ENCODE assay signal across 17 cellular contexts in genomic region chr12:53297106-53297505, GRCh38. TPM values are rescaled to one million over a fixed set of nuclear protein-coding genes. Genes with fewer than 3 reads are reported as not detected.
DNase-seq lines count a peak whose midpoint lies in the region; ATAC-seq and TF ChIP-seq lines count a peak whose summit lies in the region.
"Not testable (repeated sequence)": the region's sequence is repeated elsewhere in the genome, so short reads cannot be mapped to it uniquely, and the experiment has no call there.
"Had no signal": no experiment of that assay in that cellular context is flagged by ENCODE, and none has a peak within 500 bp of the region (broad histone marks: within the 10 kb centered on the region; RNA-seq: fewer than 3 reads in every experiment).

No MANE protein-coding gene starts in this region.

- H2BK12ac ChIP-seq in mesenchymal stem cell (ENCODE audit: low read length in 2 of 2) = not testable (repeated sequence)

- H3K9me2 ChIP-seq in Karpas-422 (replicated peaks; ENCODE audit: insufficient read depth, low read length) = not testable (repeated sequence)

- not testable (repeated sequence) for H4K8ac ChIP-seq in mesenchymal stem cell (ENCODE audit: low read length)

- H3K9ac ChIP-seq in Karpas-422 (ENCODE audit: low read length) (peak overlapping the region; percentile 89), mesenchymal stem cell (ENCODE audit: low read length) (peak overlapping the region; percentile 98)

- not testable (repeated sequence) for H2BK5ac ChIP-seq in mesenchymal stem cell (ENCODE audit: low read depth, low read length, poor library complexity, severe bottlenecking)

- H4K91ac ChIP-seq in mesenchymal stem cell (ENCODE audit: low read length) = not testable (repeated sequence)

- not testable (repeated sequence) for H3K4ac ChIP-seq in mesenchymal stem cell (ENCODE audit: low read depth in 1 of 2, low read length in 2 of 2)

- POLR2A ChIA-PET in CD8-positive, alpha-beta T cell (lab: Charles Lee) = interaction anchor here (6.3 kb wide), 1 partner anchor 26 kb away, joined by 58 read pairs; the partner anchor contains the start of gene AAAS

- peaks cover 66% of the 10 kb centered on the region for H3K4me1 Mint-ChIP-seq in CD8-positive, alpha-beta T cell (ENCODE audit: low read depth)
- H3K4me1 Mint-ChIP-seq in T-helper 2 cell treated with Interferon-gamma antibody and Interleukin-4, amounts not matched to agents 5 μg/mL and 100 μg/mL, for 36 hours (ENCODE audit: low read depth) = peaks cover 40% of the 10 kb centered on the region
- peaks cover 36% of the 10 kb centered on the region for H3K4me1 Mint-ChIP-seq in activated T-helper 17 cell treated with anti-CD3 and anti-CD28 coated beads, Interleukin-2, amount 50 U/mL, for 72 hours
- H3K4me1 Mint-ChIP-seq in brain = peaks cover 74% of the 10 kb centered on the region

- not testable (repeated sequence) for H2AFZ ChIP-seq in Karpas-422 (ENCODE audit: low read length); mesenchymal stem cell (ENCODE audit: low read depth, low read length); osteoblast (ENCODE audit: low read length)

- CTCF ChIA-PET in CD8-positive, alpha-beta T cell (lab: Charles Lee) = interaction anchor here (1.6 to 18.8 kb wide), 7 partner anchors 10 to 211 kb away, joined by 3 to 353 read pairs (median 28); partner anchors contain the start of genes AAAS, ITGB7 and NPFF

- H3K36me3 Mint-ChIP-seq in CD8-positive, alpha-beta T cell = peaks cover 53% of the 10 kb centered on the region
- H3K36me3 Mint-ChIP-seq in T-helper 2 cell treated with Interferon-gamma antibody and Interleukin-4, amounts not matched to agents 5 μg/mL and 100 μg/mL, for 36 hours (ENCODE audit: low read depth) = peaks cover 58% of the 10 kb centered on the region
- peaks cover 92% of the 10 kb centered on the region for H3K36me3 Mint-ChIP-seq in activated T-helper 17 cell treated with anti-CD3 and anti-CD28 coated beads, Interleukin-2, amount 50 U/mL, for 72 hours (ENCODE audit: low read depth)
- H3K36me3 Mint-ChIP-seq in brain = peaks cover 37% of the 10 kb centered on the region

- peak overlapping the region; percentile 20 for H3K27ac Mint-ChIP-seq in CD8-positive, alpha-beta T cell
- H3K27ac Mint-ChIP-seq in T-helper 2 cell treated with Interferon-gamma antibody and Interleukin-4, amounts not matched to agents 5 μg/mL and 100 μg/mL, for 36 hours = not testable (repeated sequence)
- peak overlapping the region; percentile 97 for H3K27ac Mint-ChIP-seq in activated T-helper 17 cell treated with anti-CD3 and anti-CD28 coated beads, Interleukin-2, amount 50 U/mL, for 72 hours
- H3K27ac Mint-ChIP-seq in brain = peak overlapping the region; percentile 33 to 100 (median 45)

- not testable (repeated sequence) for ATAC-seq in CD8-positive, alpha-beta T cell; activated T-helper 17 cell treated with anti-CD3 and anti-CD28 coated beads, Interleukin-2, amount 50 U/mL, for 72 hours (replicated peaks); upper lobe of left lung (ENCODE audit: low FRiP score in 2 of 2)

- H3K14ac ChIP-seq in mesenchymal stem cell (ENCODE audit: low read length in 2 of 2) = not testable (repeated sequence)

- not testable (repeated sequence) for TF ChIP-seq CTCF in CD8-positive, alpha-beta T cell (IDR thresholded peaks at IDR 0.05); brain (conservative IDR thresholded peaks at IDR 0.05); osteoblast (IDR thresholded peaks at IDR 0.05; ENCODE audit: extremely low read depth, low read depth, low read length); upper lobe of left lung (IDR thresholded peaks at IDR 0.05)

- not testable (repeated sequence) for H3K4me3 ChIP-seq in CD8-positive, alpha-beta T cell (ENCODE audit: low read depth, low read length); Karpas-422 (ENCODE audit: low read length); upper lobe of left lung
- H3K4me3 ChIP-seq in mesenchymal stem cell (ENCODE audit: insufficient read depth in 1 of 2, low read depth in 1 of 2, low read length in 2 of 2) (peak overlapping the region in 1 of 2 experiments; percentile 99), osteoblast (ENCODE audit: insufficient read depth, low read length) (peak overlapping the region; percentile 87)

- WGBS in mesenchymal stem cell = 96% methylated on average over 9 of the region's 10 CpGs
- 96% methylated on average over 10 of the region's 10 CpGs for WGBS in upper lobe of left lung, 2 donors

- peak overlapping the region; percentile 99 for H3K4me3 Mint-ChIP-seq in CD8-positive, alpha-beta T cell
- H3K4me3 Mint-ChIP-seq in T-helper 2 cell treated with Interferon-gamma antibody and Interleukin-4, amounts not matched to agents 5 μg/mL and 100 μg/mL, for 36 hours = peak overlapping the region; percentile 97
- peak overlapping the region; percentile 95 for H3K4me3 Mint-ChIP-seq in activated T-helper 17 cell treated with anti-CD3 and anti-CD28 coated beads, Interleukin-2, amount 50 U/mL, for 72 hours
- peak overlapping the region; percentile 93 to 100 (median 99) for H3K4me3 Mint-ChIP-seq in brain

- H2AK5ac ChIP-seq in mesenchymal stem cell (ENCODE audit: low read length, severe bottlenecking) = not testable (repeated sequence)

- H3K27me3 Mint-ChIP-seq in CD8-positive, alpha-beta T cell (ENCODE audit: low read depth); T-helper 2 cell treated with Interferon-gamma antibody and Interleukin-4, amounts not matched to agents 5 μg/mL and 100 μg/mL, for 36 hours (ENCODE audit: low read depth); activated T-helper 17 cell treated with anti-CD3 and anti-CD28 coated beads, Interleukin-2, amount 50 U/mL, for 72 hours: not testable (repeated sequence)
- peaks cover 16% of the 10 kb centered on the region for H3K27me3 Mint-ChIP-seq in brain

- not testable (repeated sequence) for H3K27me3 ChIP-seq in CD8-positive, alpha-beta T cell (ENCODE audit: insufficient read depth, low read length); Karpas-422 (ENCODE audit: low read length); mesenchymal stem cell (ENCODE audit: control insufficient read depth in 1 of 2, insufficient read depth in 1 of 2, low read length in 2 of 2); osteoblast (ENCODE audit: insufficient read depth, low read length); upper lobe of left lung

- H2BK15ac ChIP-seq in mesenchymal stem cell (ENCODE audit: low read depth, poor library complexity, severe bottlenecking) = not testable (repeated sequence)

- H3K4me2 ChIP-seq in Karpas-422 (ENCODE audit: low read depth, low read length, poor library complexity, severe bottlenecking) (peak overlapping the region; percentile 82), osteoblast (ENCODE audit: insufficient read depth, low read length) (peak overlapping the region; percentile 98)
- H3K4me2 ChIP-seq in mesenchymal stem cell (ENCODE audit: low read length, poor library complexity, severe bottlenecking) = not testable (repeated sequence)

- not testable (repeated sequence) for DNase-seq in CD8-positive, alpha-beta T cell; Karpas-422; T-helper 2 cell treated with Interferon-gamma antibody and Interleukin-4, amounts not matched to agents 5 μg/mL and 100 μg/mL, for 36 hours (ENCODE audit: low spot score); mesenchymal stem cell; osteoblast (ENCODE audit: insufficient read length, low spot score, missing footprints); upper lobe of left lung

- H3K18ac ChIP-seq in mesenchymal stem cell (ENCODE audit: low read depth in 1 of 2, low read length in 2 of 2) = not testable (repeated sequence)

- H3K9me3 ChIP-seq in CD8-positive, alpha-beta T cell (ENCODE audit: low read length); Karpas-422 (ENCODE audit: low read length); mesenchymal stem cell (ENCODE audit: control insufficient read depth, low read length); osteoblast (ENCODE audit: low read depth, low read length); upper lobe of left lung: not testable (repeated sequence)

- not testable (repeated sequence) for TF ChIP-seq EP300 in upper lobe of left lung (IDR thresholded peaks at IDR 0.05)

- H3K36me3 ChIP-seq in CD8-positive, alpha-beta T cell (ENCODE audit: insufficient read depth, low read length) = not testable (repeated sequence)
- H3K36me3 ChIP-seq in Karpas-422 (ENCODE audit: insufficient read depth, low read length) (peaks cover 16% of the 10 kb centered on the region), mesenchymal stem cell (ENCODE audit: control insufficient read depth in 1 of 2, insufficient read depth in 2 of 2, low read depth in 1 of 2, low read length in 2 of 2) (peaks cover 13 to 51% of the 10 kb centered on the region in 2 experiments), osteoblast (ENCODE audit: insufficient read depth, low read length) (peaks cover 21% of the 10 kb centered on the region), upper lobe of left lung (peaks cover 0 to 25% (median 12%) of the 10 kb centered on the region in 4 donors)

- not testable (repeated sequence) for H4K20me1 ChIP-seq in Karpas-422 (ENCODE audit: insufficient read depth, low read depth, low read length); osteoblast (ENCODE audit: insufficient read depth, low read length)

- H3K23ac ChIP-seq in mesenchymal stem cell (ENCODE audit: low read length in 2 of 2) = not testable (repeated sequence)

- peaks cover 44% of the 10 kb centered on the region for H3K4me1 ChIP-seq in CD8-positive, alpha-beta T cell (ENCODE audit: insufficient read depth, low read length)
- peaks cover 49% of the 10 kb centered on the region for H3K4me1 ChIP-seq in Karpas-422 (ENCODE audit: low read length)
- peaks cover 15% of the 10 kb centered on the region for H3K4me1 ChIP-seq in mesenchymal stem cell (ENCODE audit: control insufficient read depth, insufficient read depth, low read depth, low read length)
- H3K4me1 ChIP-seq in osteoblast (ENCODE audit: insufficient read depth, low read length) = peaks cover 49% of the 10 kb centered on the region
- peaks cover 47 to 63% (median 49%) of the 10 kb centered on the region in 4 donors for H3K4me1 ChIP-seq in upper lobe of left lung

- not testable (repeated sequence) for H3K27ac ChIP-seq in CD8-positive, alpha-beta T cell (ENCODE audit: low read depth, low read length); Karpas-422 (ENCODE audit: low read length); mesenchymal stem cell (ENCODE audit: low read length, poor library complexity, severe bottlenecking)
- H3K27ac ChIP-seq in osteoblast (ENCODE audit: low read depth, low read length) (peak overlapping the region; percentile 97), upper lobe of left lung (peak overlapping the region in 3 of 4 donors; percentile 57 to 92 (median 86))

- intact Hi-C loops in CD8-positive, alpha-beta T cell (cut with DNase I, micrococcal nuclease) = not testable (repeated sequence)

- not testable (repeated sequence) for H2BK120ac ChIP-seq in mesenchymal stem cell (ENCODE audit: low read depth, low read length)

- TF ChIP-seq POLR2A in upper lobe of left lung (IDR thresholded peaks at IDR 0.05) = not testable (repeated sequence)

- H3K79me1 ChIP-seq in mesenchymal stem cell (replicated peaks; ENCODE audit: low read length, poor library complexity, severe bottlenecking) = not testable (repeated sequence)

- not testable (repeated sequence) for H3K9me3 Mint-ChIP-seq in CD8-positive, alpha-beta T cell; T-helper 2 cell treated with Interferon-gamma antibody and Interleukin-4, amounts not matched to agents 5 μg/mL and 100 μg/mL, for 36 hours; activated T-helper 17 cell treated with anti-CD3 and anti-CD28 coated beads, Interleukin-2, amount 50 U/mL, for 72 hours; brain

- peaks cover 49% of the 10 kb centered on the region for H3K79me2 ChIP-seq in Karpas-422 (ENCODE audit: low read length)
- H3K79me2 ChIP-seq in osteoblast (ENCODE audit: insufficient read depth, low read length) = peaks cover 49% of the 10 kb centered on the region

RNA-seq across cellular contexts. Expression of gene PFDN5, which starts 1.8 kb away (rescaled TPM):
- total RNA-seq in CD8-positive, alpha-beta T cell = 100 to 1,000 TPM; 741 to 751 TPM
- 387 and 492 TPM in 2 replicates for total RNA-seq in Karpas-422 (2014; rRNA removed; shearing (Covaris generic); ENCODE audit: low replicate concordance)
- 100 to 1,000 TPM; 250 to 347 TPM for total RNA-seq in activated T-helper 17 cell treated with anti-CD3 and anti-CD28 coated beads, Interleukin-2, amount 50 U/mL, for 72 hours
- polyA plus RNA-seq in brain (ENCODE audit: insufficient read depth, low read depth, low replicate concordance) = 938 TPM
- polyA plus RNA-seq in mesenchymal stem cell (2013, experiment 1 of 2) = 447 TPM
- 458 TPM for polyA plus RNA-seq in mesenchymal stem cell (2013, experiment 2 of 2)
- 323 and 324 TPM in 2 replicates for total RNA-seq in osteoblast
- 100 to 1,000 TPM; 374 to 580 (median 445) TPM for total RNA-seq in upper lobe of left lung

RNA-seq across cellular contexts. Expression of gene MYG1, which starts 2.4 kb away (rescaled TPM):
- total RNA-seq in CD8-positive, alpha-beta T cell = 10 to 100 TPM; 24.2 to 31.4 TPM
- 67.1 and 85.5 TPM in 2 replicates for total RNA-seq in Karpas-422 (2014; rRNA removed; shearing (Covaris generic); ENCODE audit: low replicate concordance)
- total RNA-seq in activated T-helper 17 cell treated with anti-CD3 and anti-CD28 coated beads, Interleukin-2, amount 50 U/mL, for 72 hours = 10 to 100 TPM; 48.7 to 76.5 TPM
- 114 TPM for polyA plus RNA-seq in brain (ENCODE audit: insufficient read depth, low read depth, low replicate concordance)
- 78.3 TPM for polyA plus RNA-seq in mesenchymal stem cell (2013, experiment 1 of 2)
- 77.9 TPM for polyA plus RNA-seq in mesenchymal stem cell (2013, experiment 2 of 2)
- total RNA-seq in osteoblast = 32.9 and 34.2 TPM in 2 replicates
- total RNA-seq in upper lobe of left lung = 10 to 100 TPM; 29.1 to 50.7 (median 34.8) TPM

RNA-seq across cellular contexts. Expression of gene AAAS, which starts 24.3 kb away (rescaled TPM):
- total RNA-seq in CD8-positive, alpha-beta T cell = 10 to 100 TPM; 17.0 to 21.5 TPM
- total RNA-seq in Karpas-422 (2014; rRNA removed; shearing (Covaris generic); ENCODE audit: low replicate concordance) = 37.3 and 63.6 TPM in 2 replicates
- 10 to 100 TPM; 42.3 to 44.8 TPM for total RNA-seq in activated T-helper 17 cell treated with anti-CD3 and anti-CD28 coated beads, Interleukin-2, amount 50 U/mL, for 72 hours
- polyA plus RNA-seq in brain (ENCODE audit: insufficient read depth, low read depth, low replicate concordance) = 52.4 TPM
- 33.4 TPM for polyA plus RNA-seq in mesenchymal stem cell (2013, experiment 1 of 2)
- 32.3 TPM for polyA plus RNA-seq in mesenchymal stem cell (2013, experiment 2 of 2)
- total RNA-seq in osteoblast (37.4 and 39.8 TPM in 2 replicates), upper lobe of left lung (100 to 1,000 TPM in 1 of 6 donors, 10 to 100 TPM in 5; 27.2 to 138 (median 40.4) TPM)

RNA-seq across cellular contexts. Expression of gene ESPL1, which starts 29.0 kb away (rescaled TPM):
- total RNA-seq in CD8-positive, alpha-beta T cell = 1 to 10 TPM in 1 of 2 experiments, under 1 TPM in 1; 0.56 to 1.7 TPM
- total RNA-seq in Karpas-422 (2014; rRNA removed; shearing (Covaris generic); ENCODE audit: low replicate concordance) = 9.4 and 22.8 TPM in 2 replicates
- 10 to 100 TPM; 80.1 to 92.1 TPM for total RNA-seq in activated T-helper 17 cell treated with anti-CD3 and anti-CD28 coated beads, Interleukin-2, amount 50 U/mL, for 72 hours
- 11.8 TPM for polyA plus RNA-seq in brain (ENCODE audit: insufficient read depth, low read depth, low replicate concordance)
- 1.2 TPM for polyA plus RNA-seq in mesenchymal stem cell (2013, experiment 1 of 2)
- polyA plus RNA-seq in mesenchymal stem cell (2013, experiment 2 of 2) = 1.2 TPM
- total RNA-seq in osteoblast (0.72 and 1.8 TPM in 2 replicates), upper lobe of left lung (1 to 10 TPM; 1.5 to 5.3 (median 2.1) TPM)

RNA-seq across cellular contexts. Expression of gene SP7, which starts 39.0 kb away (rescaled TPM):
- not detected for total RNA-seq in CD8-positive, alpha-beta T cell
- not detected in 2 replicates for total RNA-seq in Karpas-422 (2014; rRNA removed; shearing (Covaris generic); ENCODE audit: low replicate concordance)
- total RNA-seq in activated T-helper 17 cell treated with anti-CD3 and anti-CD28 coated beads, Interleukin-2, amount 50 U/mL, for 72 hours = not detected
- not detected for polyA plus RNA-seq in brain (ENCODE audit: insufficient read depth, low read depth, low replicate concordance)
- polyA plus RNA-seq in mesenchymal stem cell (2013, experiment 1 of 2) = 0.01 TPM
- not detected for polyA plus RNA-seq in mesenchymal stem cell (2013, experiment 2 of 2)
- total RNA-seq in osteoblast (not detected in 2 replicates), upper lobe of left lung (not detected)
- total RNA-seq: cerebellum, left ventricle myocardium superior, M059J, mononuclear cell, ovary, right atrium auricular region, subcutaneous adipose tissue, urinary bladder had no signal
- polyA plus RNA-seq: esophagus, urinary bladder had no signal
